15 cellular contexts compared by ENCODE assay signal in genomic region chr7:98785929-98786571, GRCh38.
DNase-seq lines count a peak whose midpoint lies in the region; ATAC-seq and TF ChIP-seq lines count a peak whose summit lies in the region.
"Had no signal": no experiment of that assay in that cellular context is flagged by ENCODE, and none has a peak within 500 bp of the region (broad histone marks: within the 10 kb centered on the region; RNA-seq: fewer than 3 reads in every experiment).

No MANE protein-coding gene starts in this region.

- no peaks in the 10 kb centered on the region for H3K79me2 ChIP-seq in MM.1S (ENCODE audit: low read length)

- no peaks in the 10 kb centered on the region for H3F3A ChIP-seq in MM.1S (ENCODE audit: insufficient read depth, low read length)

- H3K4me2 ChIP-seq in MM.1S (ENCODE audit: low read depth, low read length): no peak overlapping the region

- no peak overlapping the region for H3K27ac ChIP-seq in RWPE1
- no peak overlapping the region for H3K27ac ChIP-seq in MM.1S (ENCODE audit: low read length)
- H3K27ac ChIP-seq: HL-60 had no signal

- no peak overlapping the region for H3K9ac ChIP-seq in MM.1S (ENCODE audit: low read length)

- DNase-seq in ELR (ENCODE audit: low read depth) (peak; percentile 6), NB4 (ENCODE audit: low read depth) (peak; percentile 57), astrocyte of the hippocampus (ENCODE audit: low read depth, low spot score) (peak; percentile 45), RWPE1 (ENCODE audit: low spot score) (no peak), MM.1S (no peak)
- DNase-seq: BE2C, DMS 273 treated with DMSO at 0.1 percent for 48 hours, HCEC 1CT, NCI-H1105 treated with DMSO at 0.1 percent for 48 hours, NCI-H1930, NCI-H510A, RPMI8226 had no signal

- TF ChIP-seq POLR2A in NB4 (IDR thresholded peaks at IDR 0.05; ENCODE audit: extremely low read depth, insufficient read length): no peak

- H3K4me3 ChIP-seq in NB4 (ENCODE audit: low read depth, low read length): no peak overlapping the region
- no peak overlapping the region for H3K4me3 ChIP-seq in MM.1S (ENCODE audit: low read length)

- H3K4me3 Mint-ChIP-seq in stimulated activated memory B cell treated with anti-CD40 and anti-IgM and Interleukin-4, amounts not matched to agents 10 μg/mL and 1 μg/mL and 100 μg/mL, for 72 hours: no peak overlapping the region

- H3K9me2 ChIP-seq in MM.1S (replicated peaks; ENCODE audit: insufficient read depth, low read length): no peaks in the 10 kb centered on the region

- peak; percentile 24 for ATAC-seq in stimulated activated memory B cell treated with anti-CD40 and anti-IgM and Interleukin-4, amounts not matched to agents 10 μg/mL and 1 μg/mL and 100 μg/mL, for 72 hours
- no peak for ATAC-seq in HG02981 (IDR thresholded peaks at IDR 0.05; ENCODE audit: unreplicated experiment)

- no peaks in the 10 kb centered on the region for H3K27me3 ChIP-seq in MM.1S (replicated peaks; ENCODE audit: insufficient read depth, low read length)
- H3K27me3 ChIP-seq: BE2C had no signal

- H3K36me3 Mint-ChIP-seq in stimulated activated memory B cell treated with anti-CD40 and anti-IgM and Interleukin-4, amounts not matched to agents 10 μg/mL and 1 μg/mL and 100 μg/mL, for 72 hours: no peaks in the 10 kb centered on the region

- POLR2A ChIA-PET in RWPE1 (lab: Yijun Ruan, JAX; ENCODE audit: low non-redundant PET): no interaction called here

- CTCF ChIA-PET in RWPE1 (lab: Yijun Ruan, JAX): interaction anchor here (1.4 kb wide), 1 partner anchor 40 kb away, joined by 4 read pairs; no protein-coding TSS in a partner anchor

- no peaks in the 10 kb centered on the region for H3K36me3 ChIP-seq in MM.1S (replicated peaks; ENCODE audit: insufficient read depth, low read length)
- H3K36me3 ChIP-seq: BE2C had no signal

- no peaks in the 10 kb centered on the region for H4K20me1 ChIP-seq in MM.1S (ENCODE audit: insufficient read depth, low read length)

- TF ChIP-seq CTCF in NB4 (IDR thresholded peaks at IDR 0.05; ENCODE audit: low read depth, low read length): no peak
- TF ChIP-seq CTCF in RWPE1 (conservative IDR thresholded peaks at IDR 0.05; ENCODE audit: low read depth): no peak
- TF ChIP-seq CTCF in MM.1S (IDR thresholded peaks at IDR 0.05; ENCODE audit: low read length): no peak

- no peaks in the 10 kb centered on the region for H3K4me1 ChIP-seq in MM.1S (ENCODE audit: low read length)
- H3K4me1 ChIP-seq: BE2C had no signal

- H2AFZ ChIP-seq in MM.1S (ENCODE audit: low read length): no peak overlapping the region

- peaks cover 38% of the 10 kb centered on the region for H3K27me3 Mint-ChIP-seq in stimulated activated memory B cell treated with anti-CD40 and anti-IgM and Interleukin-4, amounts not matched to agents 10 μg/mL and 1 μg/mL and 100 μg/mL, for 72 hours

- no peaks in the 10 kb centered on the region for H3K9me3 Mint-ChIP-seq in stimulated activated memory B cell treated with anti-CD40 and anti-IgM and Interleukin-4, amounts not matched to agents 10 μg/mL and 1 μg/mL and 100 μg/mL, for 72 hours

- H3K9me3 ChIP-seq in MM.1S (replicated peaks; ENCODE audit: insufficient read depth, low read length): no peaks in the 10 kb centered on the region
- H3K9me3 ChIP-seq: BE2C had no signal

- H3K4me1 Mint-ChIP-seq in stimulated activated memory B cell treated with anti-CD40 and anti-IgM and Interleukin-4, amounts not matched to agents 10 μg/mL and 1 μg/mL and 100 μg/mL, for 72 hours: no peaks in the 10 kb centered on the region

- no peak overlapping the region for H3K27ac Mint-ChIP-seq in stimulated activated memory B cell treated with anti-CD40 and anti-IgM and Interleukin-4, amounts not matched to agents 10 μg/mL and 1 μg/mL and 100 μg/mL, for 72 hours

Comparison
In these comparisons a context has a peak if more than half of its experiments do, and no peak if none do; other contexts are left out.
1. DNase-seq: peak in ELR (single experiment), NB4 (single experiment) and astrocyte of the hippocampus (single experiment); none in RWPE1 (single experiment) and MM.1S (single experiment).